Comparison of ENCODE assay signal across 9 cellular contexts in the genomic region with DNA sequence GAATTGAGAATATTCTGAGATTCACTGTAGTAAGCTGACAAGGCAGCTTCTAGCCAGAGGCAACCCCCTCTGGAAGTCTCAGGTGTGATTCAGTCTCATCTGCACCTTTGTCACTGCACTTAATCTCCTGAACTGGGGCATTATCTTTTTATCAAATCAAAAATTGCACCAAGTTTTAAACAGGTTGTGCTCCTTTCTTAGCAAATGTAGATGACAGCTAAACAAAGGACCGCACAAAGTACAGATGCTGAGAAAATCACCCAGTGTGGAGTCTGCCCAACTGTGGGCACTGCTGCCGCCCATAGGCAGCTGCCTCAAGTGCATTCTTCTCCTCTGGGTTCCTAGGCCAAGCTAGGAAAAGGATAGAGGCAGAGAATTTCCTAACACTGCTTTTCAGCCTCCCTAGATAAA. TPM values are rescaled to one million over a fixed set of nuclear protein-coding genes. Genes with fewer than 3 reads are reported as not detected.
DNase-seq lines count a peak whose midpoint lies in the region; ATAC-seq and TF ChIP-seq lines count a peak whose summit lies in the region.
"Had no signal": no experiment of that assay in that cellular context is flagged by ENCODE, and none has a peak within 500 bp of the region (broad histone marks: within the 10 kb centered on the region; RNA-seq: fewer than 3 reads in every experiment).

No MANE protein-coding gene starts in this region.

- no peak overlapping the region for H3K4me3 ChIP-seq in epithelial cell of proximal tubule (ENCODE audit: low read depth, low read length)
- no peak overlapping the region for H3K4me3 ChIP-seq in sigmoid colon
- H3K4me3 ChIP-seq: stomach had no signal

- 30 to 51% methylated on average over 2 of the region's 2 CpGs for WGBS in sigmoid colon, 2 donors

- H3K36me3 Mint-ChIP-seq in activated CD4-positive, alpha-beta T cell treated with anti-CD3 and anti-CD28 coated beads for 36 hours (ENCODE audit: low read depth) = peaks cover 35% of the 10 kb centered on the region
- H3K36me3 Mint-ChIP-seq in activated CD4-positive, alpha-beta T cell treated with anti-CD3 and anti-CD28 coated beads, Interleukin-2, amount 10 ng/mL, durations not matched to agents 24 days and 14 days (ENCODE audit: low read depth) = peaks cover 42% of the 10 kb centered on the region

- H3K4me3 Mint-ChIP-seq in activated CD4-positive, alpha-beta T cell treated with anti-CD3 and anti-CD28 coated beads for 36 hours = no peak overlapping the region
- H3K4me3 Mint-ChIP-seq in activated CD4-positive, alpha-beta T cell treated with anti-CD3 and anti-CD28 coated beads, Interleukin-2, amount 10 ng/mL, durations not matched to agents 24 days and 14 days = no peak overlapping the region

- DNase-seq in activated CD4-positive, alpha-beta T cell treated with anti-CD3 and anti-CD28 coated beads for 36 hours = no peak
- DNase-seq in activated CD4-positive, alpha-beta T cell treated with anti-CD3 and anti-CD28 coated beads, Interleukin-2, amount 10 ng/mL, durations not matched to agents 24 days and 14 days = no peak
- DNase-seq in NCI-H2227 treated with DMSO at 0.1 percent for 48 hours (lab: John Stamatoyannopoulos, UW) (peak; percentile 21), epithelial cell of proximal tubule (ENCODE audit: low read depth) (no peak), renal cortical epithelial cell (ENCODE audit: low read depth) (peak; percentile 16), sigmoid colon (no peak)
- no peak for DNase-seq in activated CD8-positive, alpha-beta memory T cell treated with anti-CD3 and anti-CD28 coated beads, Interleukin-2, amount 50 U/mL, for 4 hours
- DNase-seq: stomach had no signal

- H3K4me1 Mint-ChIP-seq in activated CD4-positive, alpha-beta T cell treated with anti-CD3 and anti-CD28 coated beads for 36 hours = peaks cover 10% of the 10 kb centered on the region
- peaks cover 6% of the 10 kb centered on the region for H3K4me1 Mint-ChIP-seq in activated CD4-positive, alpha-beta T cell treated with anti-CD3 and anti-CD28 coated beads, Interleukin-2, amount 10 ng/mL, durations not matched to agents 24 days and 14 days

- no peaks in the 10 kb centered on the region for H3K4me1 ChIP-seq in sigmoid colon
- H3K4me1 ChIP-seq: stomach had no signal

- no peaks in the 10 kb centered on the region for H3K27me3 Mint-ChIP-seq in activated CD4-positive, alpha-beta T cell treated with anti-CD3 and anti-CD28 coated beads for 36 hours
- no peaks in the 10 kb centered on the region for H3K27me3 Mint-ChIP-seq in activated CD4-positive, alpha-beta T cell treated with anti-CD3 and anti-CD28 coated beads, Interleukin-2, amount 10 ng/mL, durations not matched to agents 24 days and 14 days

- H3K27ac Mint-ChIP-seq in activated CD4-positive, alpha-beta T cell treated with anti-CD3 and anti-CD28 coated beads for 36 hours = no peak overlapping the region
- H3K27ac Mint-ChIP-seq in activated CD4-positive, alpha-beta T cell treated with anti-CD3 and anti-CD28 coated beads, Interleukin-2, amount 10 ng/mL, durations not matched to agents 24 days and 14 days = no peak overlapping the region

- intact Hi-C loops in activated CD4-positive, alpha-beta T cell treated with anti-CD3 and anti-CD28 coated beads for 36 hours (cut with DNase I, micrococcal nuclease) = no loop called here
- intact Hi-C loops in activated CD4-positive, alpha-beta T cell treated with anti-CD3 and anti-CD28 coated beads, Interleukin-2, amount 10 ng/mL, durations not matched to agents 24 days and 14 days (cut with micrococcal nuclease) = no loop called here
- intact Hi-C loops in sigmoid colon (cut with DNase I) = no loop called here

- POLR2A ChIA-PET in activated CD4-positive, alpha-beta T cell treated with anti-CD3 and anti-CD28 coated beads for 36 hours (lab: Charles Lee) = no interaction called here

- CTCF ChIA-PET in activated CD4-positive, alpha-beta T cell treated with anti-CD3 and anti-CD28 coated beads for 36 hours (lab: Charles Lee) = interaction anchor here (0.6 to 1.1 kb wide), 2 partner anchors 182 to 210 kb away, joined by 3 to 4 read pairs; no protein-coding TSS in a partner anchor

- H3K27ac ChIP-seq in sigmoid colon = no peak overlapping the region
- H3K27ac ChIP-seq: stomach had no signal

- no peaks in the 10 kb centered on the region for H3K27me3 ChIP-seq in sigmoid colon
- H3K27me3 ChIP-seq: stomach had no signal

- ATAC-seq in activated CD4-positive, alpha-beta T cell treated with anti-CD3 and anti-CD28 coated beads for 36 hours = peak; percentile 36
- no peak for ATAC-seq in GM19397 (IDR thresholded peaks at IDR 0.05; ENCODE audit: unreplicated experiment)

- TF ChIP-seq CTCF in epithelial cell of proximal tubule (conservative IDR thresholded peaks at IDR 0.05; ENCODE audit: low read depth, low read length) (peak; percentile 80), sigmoid colon (IDR thresholded peaks at IDR 0.05) (no peak)

- no peaks in the 10 kb centered on the region for H3K36me3 ChIP-seq in sigmoid colon
- H3K36me3 ChIP-seq: stomach had no signal

- H3K9me3 Mint-ChIP-seq in activated CD4-positive, alpha-beta T cell treated with anti-CD3 and anti-CD28 coated beads for 36 hours (ENCODE audit: low read depth) = peaks cover 2% of the 10 kb centered on the region
- peaks cover 32% of the 10 kb centered on the region for H3K9me3 Mint-ChIP-seq in activated CD4-positive, alpha-beta T cell treated with anti-CD3 and anti-CD28 coated beads, Interleukin-2, amount 10 ng/mL, durations not matched to agents 24 days and 14 days

- TF ChIP-seq POLR2A in sigmoid colon (IDR thresholded peaks at IDR 0.05) = no peak

- no peaks in the 10 kb centered on the region for H3K9me3 ChIP-seq in sigmoid colon
- H3K9me3 ChIP-seq: stomach had no signal

- no peak for TF ChIP-seq EP300 in sigmoid colon (IDR thresholded peaks at IDR 0.05)

RNA-seq across cellular contexts. Expression of gene STARD4, which starts 51.1 kb away (rescaled TPM):
- 10 to 100 TPM; 54.2 to 55.3 TPM for total RNA-seq in activated CD4-positive, alpha-beta T cell treated with anti-CD3 and anti-CD28 coated beads for 36 hours
- 118 and 122 TPM in 2 replicates for total RNA-seq in activated CD4-positive, alpha-beta T cell treated with anti-CD3 and anti-CD28 coated beads, Interleukin-2, amount 10 ng/mL, durations not matched to agents 24 days and 14 days
- total RNA-seq in epithelial cell of proximal tubule = 45.2 and 49.1 TPM in 2 replicates
- total RNA-seq in renal cortical epithelial cell = 29.5 and 120 TPM in 2 replicates
- total RNA-seq in sigmoid colon = 1 to 10 TPM; 3.3 to 8.6 (median 7.8) TPM
- 10 to 100 TPM; 13.2 to 24.5 (median 23.9) TPM for polyA plus RNA-seq in sigmoid colon

Comparison
In these comparisons a context has a peak if more than half of its experiments do, and no peak if none do; other contexts are left out.
1. DNase-seq: peak in NCI-H2227 treated with DMSO at 0.1 percent for 48 hours (single experiment) and renal cortical epithelial cell (single experiment); none in activated CD4-positive, alpha-beta T cell treated with anti-CD3 and anti-CD28 coated beads for 36 hours (single experiment), activated CD4-positive, alpha-beta T cell treated with anti-CD3 and anti-CD28 coated beads, Interleukin-2, amount 10 ng/mL, durations not matched to agents 24 days and 14 days (single experiment), epithelial cell of proximal tubule (single experiment), activated CD8-positive, alpha-beta memory T cell treated with anti-CD3 and anti-CD28 coated beads, Interleukin-2, amount 50 U/mL, for 4 hours (single experiment) and sigmoid colon (single experiment).